In the genomic region with DNA sequence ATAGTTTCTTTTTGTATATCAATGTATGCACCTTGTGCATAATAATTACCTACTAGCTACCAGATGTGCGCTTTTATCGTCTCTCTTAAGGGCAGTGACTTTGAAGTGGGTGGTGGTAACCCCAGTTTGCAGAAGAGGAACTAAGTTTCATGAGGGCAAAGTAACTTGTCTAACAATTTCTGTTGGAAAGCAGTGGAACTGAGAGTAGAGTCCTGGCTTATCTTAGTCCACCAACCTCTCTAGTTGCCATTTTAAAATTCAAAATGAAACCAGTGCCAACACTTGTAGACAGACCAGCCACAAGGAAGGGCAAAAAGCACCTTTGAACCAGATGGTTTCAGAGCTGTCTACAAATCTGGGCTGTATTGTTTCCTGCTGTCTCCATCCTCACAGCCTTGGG, we compare ENCODE assay signal across 19 cellular contexts. TPM values are rescaled to one million over a fixed set of nuclear protein-coding genes. Genes with fewer than 3 reads are reported as not detected.
DNase-seq lines count a peak whose midpoint lies in the region; ATAC-seq, FAIRE-seq and TF ChIP-seq lines count a peak whose summit lies in the region.
"Had no signal": no experiment of that assay in that cellular context is flagged by ENCODE, and none has a peak within 500 bp of the region (broad histone marks: within the 10 kb centered on the region; RNA-seq: fewer than 3 reads in every experiment).

No MANE protein-coding gene starts in this region.

- no peaks in the 10 kb centered on the region for H3K9me3 ChIP-seq in K562 (replicated peaks; ENCODE audit: control insufficient read depth, insufficient read depth, low read depth, low read length)
- H3K9me3 ChIP-seq: neutrophil had no signal

- WGBS in K562 (ENCODE audit: insufficient coverage, low coverage, missing lambda C conversion rate) = 19% methylated on average over 2 of the region's 2 CpGs

- no peak overlapping the region for H3K4me2 ChIP-seq in K562 (ENCODE audit: insufficient read depth, low read length)

- intact Hi-C loops in K562 (cut with micrococcal nuclease) = loop anchor here (5.0 to 10.0 kb wide), 3 partner anchors 115 to 1523 kb away; partner anchors contain the start of gene PDCD4

- peak; percentile 46 for ATAC-seq in GM18517 (IDR thresholded peaks at IDR 0.05; ENCODE audit: unreplicated experiment)
- peak; percentile 49 for ATAC-seq in GM21423 (IDR thresholded peaks at IDR 0.05; ENCODE audit: unreplicated experiment)
- ATAC-seq in K562 = no peak
- ATAC-seq in HG03095 (IDR thresholded peaks at IDR 0.05; ENCODE audit: unreplicated experiment) = no peak
- ATAC-seq: stimulated activated effector memory CD8-positive, alpha-beta T cell treated with anti-CD3 and anti-CD28 coated beads, Interleukin-12 subunit alpha, Interleukin-12 subunit beta, amount 100 ng/mL, for 72 hours had no signal

- TF ChIP-seq CTCF in K562 (IDR thresholded peaks at IDR 0.05 in 2 of 3, conservative IDR thresholded peaks at IDR 0.05 in 1 of 3; ENCODE audit: insufficient read depth in 2 of 3, low read depth in 1 of 3, low read length in 3 of 3) = no peak

- no peak overlapping the region for H3K4me3 ChIP-seq in K562
- H3K4me3 ChIP-seq: SK-N-MC had no signal

- no peaks in the 10 kb centered on the region for H3K27me3 ChIP-seq in K562 (ENCODE audit: control insufficient read depth in 2 of 2, insufficient read depth in 2 of 2, low read length in 2 of 2)
- H3K27me3 ChIP-seq: neutrophil had no signal

- no peak overlapping the region for H2AFZ ChIP-seq in K562 (ENCODE audit: low read depth, low read length)

- H4K20me1 ChIP-seq in K562 (replicated peaks; ENCODE audit: control insufficient read depth, insufficient read depth, low read length) = no peaks in the 10 kb centered on the region

- peaks cover 20 to 23% of the 10 kb centered on the region in 2 experiments; a peak in 4 of 5 replicates for H3K4me1 ChIP-seq in K562 (replicated peaks in 1 of 2; ENCODE audit: control insufficient read depth in 2 of 2, insufficient read depth in 2 of 2, low read length in 2 of 2)

- no TSS peak for BruUV-seq in K562 (replicated peaks; lab: Mats Ljungman, UMichigan)

- no peaks in the 10 kb centered on the region for H3K9me1 ChIP-seq in K562 (ENCODE audit: control insufficient read depth, insufficient read depth, low read length)

- in situ Hi-C loops in K562 (cut with MboI) = loop anchor here (10.0 to 25.0 kb wide), 2 partner anchors 63 to 275 kb away; no protein-coding TSS in a partner anchor

- H3K36me3 ChIP-seq in K562 (ENCODE audit: control insufficient read depth, insufficient read depth, low read length) = no peaks in the 10 kb centered on the region

- TF ChIP-seq RAD21 in K562 (CRISPR knock-in tag; conservative IDR thresholded peaks at IDR 0.05 in 1 of 2, IDR thresholded peaks at IDR 0.05 in 1 of 2) = no peak

- FAIRE-seq in K562 (lab: Jason Lieb, UNC) = no peak
- FAIRE-seq: endometrium, frontal cortex had no signal

- peak; percentile 11 to 22 for DNase-seq in Kasumi-1 (lab: John Stamatoyannopoulos, UW)
- no peak for DNase-seq in K562 (ENCODE audit: extremely low read depth in 1 of 4, low spot score in 3 of 4)
- DNase-seq in SKM-1 (lab: John Stamatoyannopoulos, UW; ENCODE audit: unreplicated experiment) = no peak
- no peak for DNase-seq in middle frontal gyrus (ENCODE audit: extremely low spot score, low spot score)
- no peak for DNase-seq in nucleus accumbens (lab: John Stamatoyannopoulos, UW)
- DNase-seq: activated CD4-positive, CD25-positive, alpha-beta regulatory T cell; mesenchymal stem cell; NCI-H2029 treated with DMSO at 0.1 percent for 48 hours; NCI-H82; stimulated activated CD4-positive, alpha-beta T cell treated with anti-CD3 and anti-CD28 coated beads, Interleukin-4, amount 100 ng/mL, for 4 hours had no signal

- H3K27ac ChIP-seq in K562 (ENCODE audit: extremely low read depth, low read depth, low read length) = no peak overlapping the region
- H3K27ac ChIP-seq: neutrophil, SK-N-MC had no signal

- TF ChIP-seq EP300 in K562 (IDR thresholded peaks at IDR 0.05; ENCODE audit: low read length) = no peak

- no peak overlapping the region for H3K9ac ChIP-seq in K562 (ENCODE audit: insufficient read depth in 1 of 2, low read depth in 2 of 2, low read length in 2 of 2)

- POLR2A ChIA-PET in K562 (lab: Yijun Ruan, JAX) = no interaction called here

- no peaks in the 10 kb centered on the region for H3K79me2 ChIP-seq in K562 (ENCODE audit: control insufficient read depth, insufficient read depth, low read length)

- no peak for TF ChIP-seq POLR2A in K562 (conservative IDR thresholded peaks at IDR 0.05)

- CTCF ChIA-PET in K562 (lab: Yijun Ruan, JAX; ENCODE audit: low intra/inter-chr PET ratio) = interaction anchor here (2.6 kb wide), 1 partner anchor 69 kb away, joined by 14 read pairs; no protein-coding TSS in a partner anchor

TF ChIP-seq in K562, 482 proteins besides CTCF, POLR2A, EP300 and RAD21:
- no peak for TF ChIP-seq ZNF431 (CRISPR knock-in tag; IDR thresholded peaks at IDR 0.05)
- no peak for TF ChIP-seq RBM14 (IDR thresholded peaks at IDR 0.05; ENCODE audit: borderline replicate concordance, insufficient read depth, low read depth, low read length)
- TF ChIP-seq SMAD1 (IDR thresholded peaks at IDR 0.05; ENCODE audit: low read depth, low read length, partially characterized antibody) = no peak
- TF ChIP-seq MYBL2 (IDR thresholded peaks at IDR 0.05; ENCODE audit: low read depth) = no peak
- TF ChIP-seq MYBL2 (CRISPR knock-in tag; IDR thresholded peaks at IDR 0.05; ENCODE audit: borderline replicate concordance) = no peak
- no peak for TF ChIP-seq ATF1 (CRISPR knock-in tag; IDR thresholded peaks at IDR 0.05)
- TF ChIP-seq ATF1 (tag; IDR thresholded peaks at IDR 0.05) = no peak
- TF ChIP-seq NFE2 (IDR thresholded peaks at IDR 0.05; ENCODE audit: low read depth) = no peak
- TF ChIP-seq, protein P1, sequence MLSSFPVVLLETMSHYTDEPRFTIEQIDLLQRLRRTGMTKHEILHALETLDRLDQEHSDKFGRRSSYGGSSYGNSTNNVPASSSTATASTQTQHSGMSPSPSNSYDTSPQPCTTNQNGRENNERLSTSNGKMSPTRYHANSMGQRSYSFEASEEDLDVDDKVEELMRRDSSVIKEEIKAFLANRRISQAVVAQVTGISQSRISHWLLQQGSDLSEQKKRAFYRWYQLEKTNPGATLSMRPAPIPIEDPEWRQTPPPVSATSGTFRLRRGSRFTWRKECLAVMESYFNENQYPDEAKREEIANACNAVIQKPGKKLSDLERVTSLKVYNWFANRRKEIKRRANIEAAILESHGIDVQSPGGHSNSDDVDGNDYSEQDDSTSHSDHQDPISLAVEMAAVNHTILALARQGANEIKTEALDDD (IDR thresholded peaks at IDR 0.05) = peak; percentile 73
- no peak for TF ChIP-seq FIP1L1 (IDR thresholded peaks at IDR 0.05; ENCODE audit: low read depth, low read length, poor library complexity, severe bottlenecking)

RNA-seq across cellular contexts. Expression of gene RBM20, which starts 32.1 kb away (rescaled TPM):
- total RNA-seq in K562 (2011; cell fraction: chromatin; rRNA removed; ENCODE audit: low replicate concordance) = 20.1 and 23.9 TPM in 2 replicates
- 9.9 and 13.2 TPM in 2 replicates for total RNA-seq in K562 (2011; cell fraction: nucleolus; rRNA removed)
- 17.7 and 34.0 TPM in 2 replicates for total RNA-seq in K562 (2011; cell fraction: nucleoplasm; rRNA removed)
- total RNA-seq in K562 (2014; rRNA removed) (2.7 and 3.0 TPM in 2 replicates), K562 (2014; rRNA removed; fragmentation: Illumina TruSeq; extraction: Trizol) (3.2 TPM in 2 replicates), K562 (2015; rRNA removed; fragmentation: Illumina TruSeq; extraction: Trizol) (3.2 and 3.4 TPM in 2 replicates), K562 (2021) (4.6 and 5.7 TPM in 2 replicates)
- polyA plus RNA-seq in K562 (2011; rRNA removed) (2.6 and 3.1 TPM in 2 replicates), K562 (2014; fragmentation: Illumina TruSeq; extraction: Trizol) (4.6 and 4.8 TPM in 2 replicates), K562 (2014; fragmentation: Nextera tagmentation; extraction: Ambion mirVana) (under 1 TPM; 0.63 to 0.68 TPM), K562 (2014; rRNA removed) (3.7 and 4.7 TPM in 2 replicates)
- polyA plus RNA-seq in K562 (2011; cell fraction: cytosol; rRNA removed) = 1.3 and 1.9 TPM in 2 replicates
- 9.8 and 13.1 TPM in 2 replicates for polyA plus RNA-seq in K562 (2011; cell fraction: nucleus; rRNA removed)
- 2.8 and 4.2 TPM in 2 replicates for polyA plus RNA-seq in K562 (2012)
- 3.5 and 4.8 TPM in 2 replicates for polyA minus RNA-seq in K562 (2011; rRNA and poly(A)+ RNA removed)
- 2.2 and 3.1 TPM in 2 replicates for polyA minus RNA-seq in K562 (2011; cell fraction: cytosol; rRNA and poly(A)+ RNA removed)
- polyA minus RNA-seq in K562 (2011; cell fraction: nucleus; rRNA and poly(A)+ RNA removed) = 6.5 and 9.7 TPM in 2 replicates
- polyA plus RNA-seq: BJ had no signal

RNA-seq across cellular contexts. Expression of gene SMC3, which starts 44.6 kb away (rescaled TPM):
- total RNA-seq in K562 (2011; cell fraction: chromatin; rRNA removed; ENCODE audit: low replicate concordance) = 3.4 and 23.8 TPM in 2 replicates
- 2.0 and 2.6 TPM in 2 replicates for total RNA-seq in K562 (2011; cell fraction: nucleolus; rRNA removed)
- total RNA-seq in K562 (2011; cell fraction: nucleoplasm; rRNA removed) = 6.0 and 6.1 TPM in 2 replicates
- total RNA-seq in K562 (2014; rRNA removed) = 25.7 and 32.0 TPM in 2 replicates
- 60.9 and 72.4 TPM in 2 replicates for total RNA-seq in K562 (2014; rRNA removed; fragmentation: Illumina TruSeq; extraction: Trizol)
- total RNA-seq in K562 (2015; rRNA removed; fragmentation: Illumina TruSeq; extraction: Trizol) = 57.2 and 61.5 TPM in 2 replicates
- 35.1 and 42.0 TPM in 2 replicates for total RNA-seq in K562 (2021)
- 16.2 and 21.4 TPM in 2 replicates for polyA plus RNA-seq in K562 (2011; rRNA removed)
- 2.8 and 6.6 TPM in 2 replicates for polyA plus RNA-seq in K562 (2011; cell fraction: cytosol; rRNA removed)
- 5.5 and 7.9 TPM in 2 replicates for polyA plus RNA-seq in K562 (2011; cell fraction: nucleus; rRNA removed)
- 31.6 and 34.7 TPM in 2 replicates for polyA plus RNA-seq in K562 (2012)
- polyA plus RNA-seq in K562 (2014; fragmentation: Illumina TruSeq; extraction: Trizol) = 52.7 and 62.6 TPM in 2 replicates
- polyA plus RNA-seq in K562 (2014; fragmentation: Nextera tagmentation; extraction: Ambion mirVana) = 10 to 100 TPM; 21.3 to 24.5 TPM
- 31.6 and 39.3 TPM in 2 replicates for polyA plus RNA-seq in K562 (2014; rRNA removed)
- 25.1 and 30.5 TPM in 2 replicates for polyA minus RNA-seq in K562 (2011; rRNA and poly(A)+ RNA removed)
- polyA minus RNA-seq in K562 (2011; cell fraction: cytosol; rRNA and poly(A)+ RNA removed) = 13.5 and 14.9 TPM in 2 replicates
- 4.4 and 10.4 TPM in 2 replicates for polyA minus RNA-seq in K562 (2011; cell fraction: nucleus; rRNA and poly(A)+ RNA removed)

Comparison
In these comparisons a context has a peak if more than half of its experiments do, and no peak if none do; other contexts are left out.
1. ATAC-seq: peak in GM18517 (single experiment) and GM21423 (single experiment); none in K562 (single experiment) and HG03095 (single experiment).
2. DNase-seq: peak in Kasumi-1 (2 of 2); none in K562 (0 of 4), SKM-1 (single experiment), middle frontal gyrus (single experiment) and nucleus accumbens (0 of 56).